1 cellular context compared by ENCODE assay signal in genomic region chr7:45408407-45408737, GRCh38.
TF ChIP-seq lines count a peak whose summit lies in the region.

No MANE protein-coding gene starts in this region.

TF ChIP-seq in SK-N-SH, 30 proteins besides CTCF, POLR2A, EP300 and RAD21 (continued from another document):
- TF ChIP-seq REST (IDR thresholded peaks at IDR 0.05; ENCODE audit: low read depth, low read length): no peak
- no peak for TF ChIP-seq POLR2AphosphoS5 (IDR thresholded peaks at IDR 0.05; ENCODE audit: low read depth, low read length)
- TF ChIP-seq MXI1 (IDR thresholded peaks at IDR 0.05; ENCODE audit: low read depth, low read length): no peak
- no peak for TF ChIP-seq USF1 (IDR thresholded peaks at IDR 0.05; ENCODE audit: borderline replicate concordance, low read depth)
- TF ChIP-seq TCF12 (IDR thresholded peaks at IDR 0.05): no peak
